11 cellular contexts compared by ENCODE assay signal in the genomic region with DNA sequence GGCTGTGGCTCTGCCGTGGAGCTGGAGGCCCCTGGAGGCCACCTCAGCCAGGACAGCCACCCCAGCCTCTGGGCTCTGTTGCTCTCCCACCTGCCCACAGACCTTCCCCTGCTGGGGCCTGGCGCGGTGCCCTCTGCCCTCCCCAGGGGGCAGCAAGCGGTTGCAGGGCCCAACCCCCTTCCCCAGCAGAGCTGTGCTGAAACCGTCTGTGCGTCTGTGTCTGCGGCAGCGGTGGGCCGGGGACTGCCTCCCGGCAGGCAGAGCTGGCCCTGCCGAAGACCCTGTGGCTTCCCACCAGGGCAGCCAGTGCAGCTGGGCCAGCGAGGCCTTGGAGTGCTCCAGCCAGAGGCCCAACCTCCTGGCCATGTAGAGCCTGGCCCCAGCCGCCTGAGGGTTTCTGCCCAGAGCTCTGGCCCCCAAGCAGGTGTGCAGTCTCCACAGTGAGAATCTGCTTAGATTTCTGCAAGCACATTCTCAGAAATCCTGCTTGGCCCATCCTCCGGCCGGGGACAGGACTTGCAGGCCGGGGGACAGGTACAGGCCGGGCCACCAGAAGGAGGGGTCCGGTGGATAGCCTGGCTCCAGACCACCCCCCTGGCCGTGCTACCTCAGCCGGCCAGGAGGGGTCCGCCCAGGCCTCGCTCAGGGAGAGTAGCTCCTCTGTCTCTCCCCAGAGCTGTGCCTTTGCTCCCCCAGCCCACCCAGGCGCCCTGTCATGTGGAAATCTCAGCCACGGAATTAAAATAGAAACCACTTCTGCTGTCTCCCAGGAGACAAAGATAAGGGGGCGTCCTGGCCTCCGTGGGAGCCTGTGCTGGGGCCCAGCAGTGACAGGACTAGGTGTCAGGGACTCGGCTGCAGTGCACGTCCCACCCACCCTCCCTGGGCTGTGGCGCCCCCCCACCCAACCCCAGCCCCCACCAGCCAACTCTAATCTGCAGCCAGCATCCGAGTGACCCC. TPM values are rescaled to one million over a fixed set of nuclear protein-coding genes. Genes with fewer than 3 reads are reported as not detected.
DNase-seq lines count a peak whose midpoint lies in the region; ATAC-seq and TF ChIP-seq lines count a peak whose summit lies in the region.
"Had no signal": no experiment of that assay in that cellular context is flagged by ENCODE, and none has a peak within 500 bp of the region (broad histone marks: within the 10 kb centered on the region; RNA-seq: fewer than 3 reads in every experiment).

No MANE protein-coding gene starts in this region.

- BruUV-seq in Caco-2 (replicated peaks; lab: Mats Ljungman, UMichigan) = no TSS peak

- intact Hi-C loops in Caco-2 (cut with micrococcal nuclease; ENCODE audit: unreplicated experiment) = no loop called here
- intact Hi-C loops in dorsolateral prefrontal cortex (cut with DNase I) = loop anchor here in 1 of 2 donors (5.0 kb wide), 1 partner anchor 54 kb away; the partner anchor contains the start of gene MTA1
- intact Hi-C loops in activated CD4-positive, alpha-beta memory T cell treated with anti-CD3 and anti-CD28 coated beads for 36 hours (cut with micrococcal nuclease) = loop anchor here (10.0 kb wide), 1 partner anchor 54 kb away; the partner anchor contains the start of gene TMEM121

- CTCF ChIA-PET in Caco-2 (lab: Charles Lee) = interaction anchor here (0.6 to 3.0 kb wide), 4 partner anchors 10 to 119 kb away, joined by 4 to 16 read pairs (median 8); no protein-coding TSS in a partner anchor
- CTCF ChIA-PET in activated CD4-positive, alpha-beta memory T cell treated with anti-CD3 and anti-CD28 coated beads for 36 hours (lab: Charles Lee) = interaction anchor here (1.3 to 5.2 kb wide), 3 partner anchors 10 to 57 kb away, joined by 3 to 23 read pairs (median 18); partner anchors contain the start of gene TEDC1

- POLR2A ChIA-PET in Caco-2 (lab: Charles Lee) = no interaction called here
- POLR2A ChIA-PET in activated CD4-positive, alpha-beta memory T cell treated with anti-CD3 and anti-CD28 coated beads for 36 hours (lab: Charles Lee) = no interaction called here

- no peaks in the 10 kb centered on the region for H3K9me3 ChIP-seq in Caco-2

- H3K27ac ChIP-seq in dorsolateral prefrontal cortex = peak overlapping the region in 57 of 59 donors; percentile 16 to 94 (median 78)

- H3K36me3 ChIP-seq in Caco-2 (ENCODE audit: control insufficient read depth, insufficient read depth, low read length) = no peaks in the 10 kb centered on the region; the same call in 1 of the 2 replicates

- DNase-seq in Caco-2 = peak in 1 of 2 experiments; percentile 47
- peak; percentile 61 for DNase-seq in NCI-H1694 treated with DMSO at 0.1 percent for 48 hours (lab: John Stamatoyannopoulos, UW)
- DNase-seq in dorsolateral prefrontal cortex = peak in 1 of 10 donors; percentile 56
- no peak for DNase-seq in NCI-H187 treated with DMSO at 0.1 percent for 48 hours (lab: John Stamatoyannopoulos, UW)
- no peak for DNase-seq in activated effector memory CD4-positive, alpha-beta T cell treated with anti-CD3 and anti-CD28 coated beads, Interleukin-2, amount 50 U/mL, for 16 hours
- no peak for DNase-seq in activated CD4-positive, alpha-beta memory T cell treated with anti-CD3 and anti-CD28 coated beads for 36 hours
- DNase-seq: activated CD4-positive, alpha-beta T cell treated with anti-CD3 and anti-CD28 coated beads, Interleukin-2, amount 50 U/mL, for 4 hours; DMS79 had no signal

- H3K36me3 Mint-ChIP-seq in Caco-2 (ENCODE audit: insufficient read depth, unreplicated experiment) (peaks cover 14% of the 10 kb centered on the region), nephron (ENCODE audit: low read depth) (no peaks in the 10 kb centered on the region)
- no peaks in the 10 kb centered on the region for H3K36me3 Mint-ChIP-seq in activated CD4-positive, alpha-beta memory T cell treated with anti-CD3 and anti-CD28 coated beads for 36 hours

- H3K9me3 Mint-ChIP-seq in Caco-2 (ENCODE audit: unreplicated experiment) = no peaks in the 10 kb centered on the region
- no peaks in the 10 kb centered on the region for H3K9me3 Mint-ChIP-seq in nephron
- no peaks in the 10 kb centered on the region for H3K9me3 Mint-ChIP-seq in activated CD4-positive, alpha-beta memory T cell treated with anti-CD3 and anti-CD28 coated beads for 36 hours

- no peak for ATAC-seq in HG03039 (IDR thresholded peaks at IDR 0.05; ENCODE audit: unreplicated experiment)

- no peak overlapping the region for H3K4me3 ChIP-seq in Caco-2 (ENCODE audit: low read depth, low read length)
- peak overlapping the region in 1 of 59 donors; percentile 3 for H3K4me3 ChIP-seq in dorsolateral prefrontal cortex

- H3K27ac Mint-ChIP-seq in Caco-2 (ENCODE audit: unreplicated experiment) = no peak overlapping the region
- H3K27ac Mint-ChIP-seq in nephron = no peak overlapping the region
- no peak overlapping the region for H3K27ac Mint-ChIP-seq in activated CD4-positive, alpha-beta memory T cell treated with anti-CD3 and anti-CD28 coated beads for 36 hours

- H3K4me1 Mint-ChIP-seq in Caco-2 (ENCODE audit: low read depth, unreplicated experiment) = no peaks in the 10 kb centered on the region
- no peaks in the 10 kb centered on the region for H3K4me1 Mint-ChIP-seq in nephron
- H3K4me1 Mint-ChIP-seq in activated CD4-positive, alpha-beta memory T cell treated with anti-CD3 and anti-CD28 coated beads for 36 hours (ENCODE audit: low read depth) = peaks cover 3% of the 10 kb centered on the region

- peaks cover 18% of the 10 kb centered on the region for H3K4me1 ChIP-seq in Caco-2

- H3K27me3 Mint-ChIP-seq in Caco-2 (ENCODE audit: insufficient read depth, unreplicated experiment) = no peaks in the 10 kb centered on the region
- H3K27me3 Mint-ChIP-seq in nephron (ENCODE audit: low read depth) = no peaks in the 10 kb centered on the region
- H3K27me3 Mint-ChIP-seq in activated CD4-positive, alpha-beta memory T cell treated with anti-CD3 and anti-CD28 coated beads for 36 hours = no peaks in the 10 kb centered on the region

- TF ChIP-seq CTCF in Caco-2 (IDR thresholded peaks at IDR 0.05; ENCODE audit: insufficient read depth in 1 of 2, low read depth in 1 of 2, low read length in 1 of 2, severe bottlenecking in 1 of 2, unreplicated experiment in 1 of 2) (peak; percentile 15 to 36), dorsolateral prefrontal cortex (IDR thresholded peaks at IDR 0.05 in 54 of 56, conservative IDR thresholded peaks at IDR 0.05 in 2 of 56; ENCODE audit: low read depth in 1 of 56, partially characterized antibody in 56 of 56) (no peak), nephron (IDR thresholded peaks at IDR 0.05; ENCODE audit: unreplicated experiment in 3 of 3) (peak; percentile 22 to 33 (median 32))

- H3K27me3 ChIP-seq in Caco-2 (replicated peaks; ENCODE audit: control insufficient read depth, insufficient read depth, low read length) (no peaks in the 10 kb centered on the region), dorsolateral prefrontal cortex (no peaks in the 10 kb centered on the region)

- H3K4me3 Mint-ChIP-seq in Caco-2 (ENCODE audit: unreplicated experiment) (no peak overlapping the region), nephron (no peak overlapping the region)
- H3K4me3 Mint-ChIP-seq in activated CD4-positive, alpha-beta memory T cell treated with anti-CD3 and anti-CD28 coated beads for 36 hours = no peak overlapping the region

RNA-seq across cellular contexts. Expression of gene CRIP2, which starts 3.5 kb away (rescaled TPM):
- total RNA-seq in Caco-2 (2022) (0.88 and 1.5 TPM in 2 replicates), dorsolateral prefrontal cortex (100 to 1,000 TPM in 116 of 120 experiments, 10 to 100 TPM in 4; 67.0 to 225 (median 142) TPM)
- total RNA-seq in activated CD4-positive, alpha-beta memory T cell treated with anti-CD3 and anti-CD28 coated beads for 36 hours = 1 to 10 TPM; 2.7 to 2.8 TPM

RNA-seq across cellular contexts. Expression of gene CRIP1, which starts 15.6 kb away (rescaled TPM):
- total RNA-seq in Caco-2 (2022) (46.0 and 75.1 TPM in 2 replicates), dorsolateral prefrontal cortex (10 to 100 TPM in 36 of 120 experiments, 1 to 10 TPM in 80, under 1 TPM in 1, not detected in 3; 0.64 to 75.6 (median 7.4) TPM)
- total RNA-seq in activated CD4-positive, alpha-beta memory T cell treated with anti-CD3 and anti-CD28 coated beads for 36 hours = 100 to 1,000 TPM; 390 to 397 TPM
- total RNA-seq: bronchial epithelial cell had no signal

RNA-seq across cellular contexts. Expression of gene TEDC1, which starts 20.0 kb away (rescaled TPM):
- total RNA-seq in Caco-2 (2022) (30.3 and 30.8 TPM in 2 replicates), dorsolateral prefrontal cortex (10 to 100 TPM in 118 of 120 experiments, 1 to 10 TPM in 2; 8.9 to 23.4 (median 15.6) TPM)
- 10 to 100 TPM; 40.2 to 44.8 TPM for total RNA-seq in activated CD4-positive, alpha-beta memory T cell treated with anti-CD3 and anti-CD28 coated beads for 36 hours

RNA-seq across cellular contexts. Expression of gene MTA1, which starts 51.5 kb away (rescaled TPM):
- total RNA-seq in Caco-2 (2022) (158 and 167 TPM in 2 replicates), dorsolateral prefrontal cortex (100 to 1,000 TPM in 85 of 120 experiments, 10 to 100 TPM in 35; 81.6 to 178 (median 109) TPM)
- 100 to 1,000 TPM; 107 to 109 TPM for total RNA-seq in activated CD4-positive, alpha-beta memory T cell treated with anti-CD3 and anti-CD28 coated beads for 36 hours

RNA-seq across cellular contexts. Expression of gene TMEM121, which starts 55.3 kb away (rescaled TPM):
- 0.28 TPM in 1 of 2 replicates, not detected in the other for total RNA-seq in Caco-2 (2022)
- total RNA-seq in dorsolateral prefrontal cortex = 10 to 100 TPM; 11.9 to 30.7 (median 19.1) TPM
- total RNA-seq in activated CD4-positive, alpha-beta memory T cell treated with anti-CD3 and anti-CD28 coated beads for 36 hours = 10 to 100 TPM in 1 of 2 experiments, 1 to 10 TPM in 1; 9.7 to 10.2 TPM

Comparison
In these comparisons a context has a peak if more than half of its experiments do, and no peak if none do; other contexts are left out.
1. CTCF ChIP-seq: peak in Caco-2 (2 of 2) and nephron (3 of 3); none in dorsolateral prefrontal cortex (0 of 56).
2. RNA of gene CRIP2, which starts 3.5 kb away (total RNA-seq): 67.0 to 225 TPM in dorsolateral prefrontal cortex; 2.7 to 2.8 TPM in activated CD4-positive, alpha-beta memory T cell treated with anti-CD3 and anti-CD28 coated beads for 36 hours and 0.88 to 1.5 TPM in Caco-2; every median in the first group is over 10 times any median in the second.